In the genomic region with DNA sequence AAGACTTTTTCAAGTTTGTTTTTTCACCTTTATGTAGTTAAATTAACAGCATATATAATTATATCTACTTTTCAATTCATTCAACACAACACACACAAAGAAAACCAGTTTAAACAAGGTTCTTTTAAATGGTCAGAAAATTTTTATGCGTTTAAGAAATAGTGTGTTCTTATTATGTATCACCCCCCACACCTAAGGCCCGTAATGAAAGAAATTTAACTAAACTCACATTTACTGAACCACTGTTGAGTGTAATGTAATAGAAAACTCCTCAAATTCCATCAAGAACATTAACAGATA, we compare ENCODE assay signal across 22 cellular contexts.
"Had no signal": no experiment of that assay in that cellular context is flagged by ENCODE, and none has a peak within 500 bp of the region (broad histone marks: within the 10 kb centered on the region; RNA-seq: fewer than 3 reads in every experiment).

No MANE protein-coding gene starts in this region.

- H3K4me1 Mint-ChIP-seq: activated T-helper 17 cell treated with anti-CD3 and anti-CD28 coated beads, Interleukin-2, amount 50 U/mL, for 72 hours had no signal

- H3K4me1 ChIP-seq: gastrocnemius medialis, parathyroid adenoma, tibial artery had no signal

- ATAC-seq: activated naive CD4-positive, alpha-beta T cell treated with anti-CD3 and anti-CD28 coated beads, Interleukin-2, amount 50 U/mL, for 72 hours; activated T-helper 17 cell treated with anti-CD3 and anti-CD28 coated beads, Interleukin-2, amount 50 U/mL, for 72 hours; gastrocnemius medialis; left ventricle myocardium superior; natural killer cell treated with Interleukin-12 subunit alpha and Interleukin-12 subunit beta and Interleukin-15 and Interleukin-18, amount 100 ng/mL, for 72 hours; right cardiac atrium; WTC11 had no signal

- H3K36me3 Mint-ChIP-seq: activated naive CD4-positive, alpha-beta T cell treated with anti-CD3 and anti-CD28 coated beads, Interleukin-2, amount 50 U/mL, for 72 hours; brain; natural killer cell treated with Interleukin-12 subunit alpha and Interleukin-12 subunit beta and Interleukin-15 and Interleukin-18, amount 100 ng/mL, for 72 hours; WTC11 had no signal

- H3K27me3 Mint-ChIP-seq: activated T-cell treated with anti-CD3 and anti-CD28 coated beads, Interleukin-2, amount 50 U/mL, for 24 hours; activated T-helper 17 cell treated with anti-CD3 and anti-CD28 coated beads, Interleukin-2, amount 50 U/mL, for 72 hours; natural killer cell treated with Interleukin-12 subunit alpha and Interleukin-12 subunit beta and Interleukin-15 and Interleukin-18, amount 100 ng/mL, for 72 hours; stimulated activated naive CD8-positive, alpha-beta T cell treated with anti-CD3 and anti-CD28 coated beads, Interleukin-15, Interleukin-2, amounts not matched to agents 100 ng/mL and 50 ng/mL, for 24 hours had no signal

- H3K27ac Mint-ChIP-seq: activated naive CD4-positive, alpha-beta T cell treated with anti-CD3 and anti-CD28 coated beads, Interleukin-2, amount 50 U/mL, for 72 hours; activated T-cell treated with anti-CD3 and anti-CD28 coated beads, Interleukin-2, amount 50 U/mL, for 24 hours; activated T-helper 17 cell treated with anti-CD3 and anti-CD28 coated beads, Interleukin-2, amount 50 U/mL, for 72 hours; brain; natural killer cell treated with Interleukin-12 subunit alpha and Interleukin-12 subunit beta and Interleukin-15 and Interleukin-18, amount 100 ng/mL, for 72 hours; stimulated activated naive CD8-positive, alpha-beta T cell treated with anti-CD3 and anti-CD28 coated beads, Interleukin-15, Interleukin-2, amounts not matched to agents 100 ng/mL and 50 ng/mL, for 24 hours; WTC11 had no signal

- H3K4me3 ChIP-seq: esophagus muscularis mucosa, gastrocnemius medialis, tibial artery had no signal

- H3K36me3 ChIP-seq: esophagus muscularis mucosa, gastrocnemius medialis, tibial artery had no signal

- H3K9me3 Mint-ChIP-seq: activated naive CD4-positive, alpha-beta T cell treated with anti-CD3 and anti-CD28 coated beads, Interleukin-2, amount 50 U/mL, for 72 hours; activated T-cell treated with anti-CD3 and anti-CD28 coated beads, Interleukin-2, amount 50 U/mL, for 24 hours; activated T-helper 17 cell treated with anti-CD3 and anti-CD28 coated beads, Interleukin-2, amount 50 U/mL, for 72 hours; brain; natural killer cell treated with Interleukin-12 subunit alpha and Interleukin-12 subunit beta and Interleukin-15 and Interleukin-18, amount 100 ng/mL, for 72 hours; stimulated activated naive CD8-positive, alpha-beta T cell treated with anti-CD3 and anti-CD28 coated beads, Interleukin-15, Interleukin-2, amounts not matched to agents 100 ng/mL and 50 ng/mL, for 24 hours; WTC11 had no signal

- H3K27ac ChIP-seq: esophagus muscularis mucosa, gastrocnemius medialis, parathyroid adenoma, tibial artery had no signal

- H3K79me2 ChIP-seq: parathyroid adenoma had no signal

- H2AFZ ChIP-seq: parathyroid adenoma had no signal

- H3K4me3 Mint-ChIP-seq: activated T-cell treated with anti-CD3 and anti-CD28 coated beads, Interleukin-2, amount 50 U/mL, for 24 hours; activated T-helper 17 cell treated with anti-CD3 and anti-CD28 coated beads, Interleukin-2, amount 50 U/mL, for 72 hours; brain; natural killer cell treated with Interleukin-12 subunit alpha and Interleukin-12 subunit beta and Interleukin-15 and Interleukin-18, amount 100 ng/mL, for 72 hours; stimulated activated naive CD8-positive, alpha-beta T cell treated with anti-CD3 and anti-CD28 coated beads, Interleukin-15, Interleukin-2, amounts not matched to agents 100 ng/mL and 50 ng/mL, for 24 hours; WTC11 had no signal

- H3K9me3 ChIP-seq: esophagus muscularis mucosa, gastrocnemius medialis, tibial artery had no signal

- H3K27me3 ChIP-seq: esophagus muscularis mucosa, gastrocnemius medialis, tibial artery had no signal

- DNase-seq: activated CD8-positive, alpha-beta memory T cell treated with anti-CD3 and anti-CD28 coated beads for 24 hours; activated CD8-positive, alpha-beta memory T cell treated with anti-CD3 and anti-CD28 coated beads, Interleukin-2, amount 50 U/mL, for 4 hours; activated T-cell treated with anti-CD3 and anti-CD28 coated beads, Interleukin-2, amount 50 U/mL, for 24 hours; aorta; caudate nucleus; effector memory CD4-positive, alpha-beta T cell; gastrocnemius medialis; left ventricle myocardium superior; nucleus accumbens; right cardiac atrium; stimulated activated CD4-positive, alpha-beta T cell treated with anti-CD3 and anti-CD28 coated beads, Interleukin-1b, Interleukin-23, amount 100 ng/mL, for 48 hours; substantia nigra; T-helper 9 cell; tibial artery had no signal
